In genomic region chr15:59438891-59439290, GRCh38 we compare ENCODE assay signal across 10 cellular contexts. TPM values are rescaled to one million over a fixed set of nuclear protein-coding genes. Genes with fewer than 3 reads are reported as not detected.
DNase-seq lines count a peak whose midpoint lies in the region; ATAC-seq, FAIRE-seq and TF ChIP-seq lines count a peak whose summit lies in the region.
"Had no signal": no experiment of that assay in that cellular context is flagged by ENCODE, and none has a peak within 500 bp of the region (broad histone marks: within the 10 kb centered on the region; RNA-seq: fewer than 3 reads in every experiment).

No MANE protein-coding gene starts in this region.

- H3K36me3 ChIP-seq in astrocyte (ENCODE audit: insufficient read depth, low read length): no peaks in the 10 kb centered on the region
- no peaks in the 10 kb centered on the region for H3K36me3 ChIP-seq in mucosa of rectum (ENCODE audit: control insufficient read depth in 2 of 2, insufficient read depth in 2 of 2, low read length in 2 of 2)

- POLR2A ChIA-PET in RWPE1 (lab: Yijun Ruan, JAX; ENCODE audit: low non-redundant PET): no interaction called here

- DNase-seq in Ammon's horn (ENCODE audit: low spot score) (peak; percentile 58), HFF-Myc (ENCODE audit: extremely low read depth, low read depth) (no peak), astrocyte (ENCODE audit: low read depth) (no peak), RWPE1 (ENCODE audit: low spot score) (no peak)
- DNase-seq in stimulated activated CD8-positive, alpha-beta memory T cell treated with anti-CD3 and anti-CD28 coated beads, Interleukin-4, amount 100 ng/mL, for 48 hours: no peak
- DNase-seq: central memory CD4-positive, alpha-beta T cell; RPMI8226 had no signal

- H3K4me3 ChIP-seq in HFF-Myc (replicated peaks; ENCODE audit: low read depth, low read length) (peak overlapping the region; percentile 58), astrocyte (ENCODE audit: insufficient read depth, low read depth, low read length) (no peak overlapping the region), mucosa of rectum (ENCODE audit: low read length in 2 of 2) (peak overlapping the region; percentile 69 to 79)

- H3K27me3 Mint-ChIP-seq in astrocyte (ENCODE audit: low read depth, unreplicated experiment): peaks cover 73% of the 10 kb centered on the region

- no peak for FAIRE-seq in astrocyte (lab: Jason Lieb, UNC)

- TF ChIP-seq CTCF in HFF-Myc (IDR thresholded peaks at IDR 0.05; ENCODE audit: low read depth, low read length, missing control alignments) (no peak), astrocyte (IDR thresholded peaks at IDR 0.05; ENCODE audit: insufficient read depth, low read depth, low read length) (no peak), RWPE1 (conservative IDR thresholded peaks at IDR 0.05; ENCODE audit: low read depth) (no peak)

- H3K27ac Mint-ChIP-seq in astrocyte (ENCODE audit: unreplicated experiment): no peak overlapping the region

- CTCF ChIA-PET in RWPE1 (lab: Yijun Ruan, JAX): interaction anchor here (0.6 kb wide), 2 partner anchors 22 to 687 kb away, joined by 3 to 4 read pairs; no protein-coding TSS in a partner anchor

- H3K27me3 ChIP-seq in astrocyte (ENCODE audit: insufficient read depth, low read length) (peaks cover 46% of the 10 kb centered on the region), mucosa of rectum (ENCODE audit: control insufficient read depth in 2 of 2, insufficient read depth in 2 of 2, low read length in 2 of 2) (peaks cover 3 to 4% of the 10 kb centered on the region in 2 donors)

- ATAC-seq in GM21717 (IDR thresholded peaks at IDR 0.05; ENCODE audit: unreplicated experiment) (no peak), HG03045 (IDR thresholded peaks at IDR 0.05; ENCODE audit: unreplicated experiment) (no peak)

- H3K4me1 ChIP-seq in astrocyte (ENCODE audit: insufficient read depth, low read length): peaks cover 9% of the 10 kb centered on the region
- peaks cover 9 to 15% of the 10 kb centered on the region in 2 donors for H3K4me1 ChIP-seq in mucosa of rectum (ENCODE audit: control insufficient read depth in 2 of 2, insufficient read depth in 2 of 2, low read length in 2 of 2)

- H3K9me3 ChIP-seq in astrocyte (ENCODE audit: insufficient read depth, low read depth, low read length) (no peaks in the 10 kb centered on the region), mucosa of rectum (ENCODE audit: control insufficient read depth in 2 of 2, low read length in 2 of 2) (no peaks in the 10 kb centered on the region)

- H3K9ac ChIP-seq in astrocyte (ENCODE audit: low read length): no peak overlapping the region
- peak overlapping the region in 1 of 2 donors; percentile 63 for H3K9ac ChIP-seq in mucosa of rectum (ENCODE audit: low read depth in 1 of 2, low read length in 2 of 2)

- no peaks in the 10 kb centered on the region for H3K4me1 Mint-ChIP-seq in astrocyte (ENCODE audit: low read depth, unreplicated experiment)

- no peaks in the 10 kb centered on the region for H4K20me1 ChIP-seq in astrocyte (ENCODE audit: insufficient read depth, low read length)

- no peak overlapping the region for H2AFZ ChIP-seq in astrocyte (ENCODE audit: low read depth, low read length)

- H3K79me2 ChIP-seq in astrocyte (ENCODE audit: insufficient read depth, low read length): no peaks in the 10 kb centered on the region

- peak overlapping the region; percentile 80 for H3K4me3 Mint-ChIP-seq in astrocyte (ENCODE audit: unreplicated experiment)

- peaks cover 1% of the 10 kb centered on the region for H3K36me3 Mint-ChIP-seq in astrocyte (ENCODE audit: low read depth, unreplicated experiment)

- H3K27ac ChIP-seq in astrocyte (ENCODE audit: low read depth, low read length): no peak overlapping the region
- H3K27ac ChIP-seq in mucosa of rectum (ENCODE audit: low read depth in 2 of 2, low read length in 2 of 2): no peak overlapping the region
- no peak overlapping the region for H3K27ac ChIP-seq in RWPE1

- peaks cover 4% of the 10 kb centered on the region for H3K9me3 Mint-ChIP-seq in astrocyte (ENCODE audit: unreplicated experiment)

- peak overlapping the region; percentile 94 for H3K4me2 ChIP-seq in astrocyte (ENCODE audit: low read length)

RNA-seq across cellular contexts. Expression of gene FAM81A, which starts 0.9 kb away (rescaled TPM):
- total RNA-seq in astrocyte: 0.73 and 0.94 TPM in 2 replicates
